In the genomic region with DNA sequence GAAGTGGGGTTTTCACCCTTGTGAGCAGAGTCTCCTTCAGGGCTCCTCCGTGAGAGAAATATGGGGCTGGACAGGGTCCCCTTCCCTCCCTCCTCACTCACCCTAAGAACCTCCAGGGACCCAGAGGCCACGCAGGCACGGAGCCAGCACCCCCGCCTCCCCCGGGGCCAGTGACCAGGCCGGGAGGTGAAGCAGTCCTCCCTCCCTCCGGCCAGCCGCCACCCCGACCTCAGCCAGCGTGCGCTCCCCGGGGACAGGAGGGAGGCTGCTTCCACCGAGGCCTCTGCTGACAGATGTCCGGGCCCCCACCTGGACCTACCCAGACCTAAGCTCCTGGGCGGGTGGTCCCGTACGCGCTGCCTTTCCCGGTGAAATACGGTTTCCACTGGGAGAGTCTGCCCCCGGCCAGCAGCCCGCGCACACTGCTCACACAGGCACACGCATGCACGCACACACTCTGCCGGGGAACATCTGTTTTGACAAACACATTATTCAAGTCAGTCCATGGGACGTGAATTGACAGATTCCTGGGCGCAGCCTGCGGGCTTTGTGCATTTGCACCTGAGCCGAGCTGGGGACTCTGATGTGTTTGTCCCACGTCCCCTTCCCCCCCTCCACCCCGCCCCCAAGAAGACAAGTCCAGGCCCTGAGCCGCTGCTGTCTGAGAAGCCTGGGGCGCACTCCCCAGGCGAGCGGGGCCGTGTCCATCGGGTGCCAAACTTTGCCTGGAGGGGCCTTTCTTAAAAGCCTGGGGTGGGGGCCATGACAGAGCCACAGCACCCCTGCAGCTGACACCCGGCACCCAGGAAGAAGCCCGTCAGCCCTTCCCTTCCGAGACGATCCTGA, we compare ENCODE assay signal across 9 cellular contexts. TPM values are rescaled to one million over a fixed set of nuclear protein-coding genes. Genes with fewer than 3 reads are reported as not detected.
A peak's percentile ranks its signal among the peaks of the same experiment; 100 is the strongest.
DNase-seq lines count a peak whose midpoint lies in the region; ATAC-seq and TF ChIP-seq lines count a peak whose summit lies in the region.
"Had no signal": no experiment of that assay in that cellular context is flagged by ENCODE, and none has a peak within 500 bp of the region (broad histone marks: within the 10 kb centered on the region; RNA-seq: fewer than 3 reads in every experiment).

No MANE protein-coding gene starts in this region.

- H3K36me3 Mint-ChIP-seq in CD8-positive, alpha-beta T cell, result no peaks in the 10 kb centered on the region
- H3K36me3 Mint-ChIP-seq in HFFc6 (ENCODE audit: low read depth), result no peaks in the 10 kb centered on the region

- intact Hi-C loops in left ventricle myocardium inferior (cut with micrococcal nuclease), result no loop called here
- intact Hi-C loops in CD8-positive, alpha-beta T cell (cut with DNase I, micrococcal nuclease), result no loop called here

- CTCF ChIA-PET in CD8-positive, alpha-beta T cell (lab: Charles Lee), result no interaction called here

- no peak for TF ChIP-seq CTCF in GM12864 (IDR thresholded peaks at IDR 0.05; ENCODE audit: low read depth, low read length, missing control alignments)
- TF ChIP-seq CTCF in left ventricle myocardium inferior (IDR thresholded peaks at IDR 0.05; ENCODE audit: borderline replicate concordance), result no peak
- no peak for TF ChIP-seq CTCF in CD8-positive, alpha-beta T cell (IDR thresholded peaks at IDR 0.05)
- TF ChIP-seq CTCF in HFFc6 (IDR thresholded peaks at IDR 0.05), result no peak

- H3K4me3 Mint-ChIP-seq in CD8-positive, alpha-beta T cell, result no peak overlapping the region
- no peak overlapping the region for H3K4me3 Mint-ChIP-seq in HFFc6

- ATAC-seq in CD8-positive, alpha-beta T cell, result no peak

- H3K4me3 ChIP-seq in GM12864 (ENCODE audit: low read depth, low read length) (peak overlapping the region; percentile 43), left ventricle myocardium inferior (peak overlapping the region; percentile 54)
- no peak overlapping the region for H3K4me3 ChIP-seq in CD8-positive, alpha-beta T cell (ENCODE audit: low read depth, low read length)

- no peak overlapping the region for H3K27ac ChIP-seq in left ventricle myocardium inferior (replicated peaks)
- no peak overlapping the region for H3K27ac ChIP-seq in CD8-positive, alpha-beta T cell (ENCODE audit: low read depth, low read length)

- H3K27me3 Mint-ChIP-seq in CD8-positive, alpha-beta T cell (ENCODE audit: low read depth), result peaks cover 46% of the 10 kb centered on the region
- H3K27me3 Mint-ChIP-seq in HFFc6 (ENCODE audit: insufficient read depth), result peaks cover 4% of the 10 kb centered on the region

- H3K27me3 ChIP-seq in left ventricle myocardium inferior (ENCODE audit: low read depth), result peaks cover 99% of the 10 kb centered on the region
- peaks cover 4% of the 10 kb centered on the region for H3K27me3 ChIP-seq in CD8-positive, alpha-beta T cell (ENCODE audit: insufficient read depth, low read length)

- peaks cover 24% of the 10 kb centered on the region for H3K4me1 ChIP-seq in left ventricle myocardium inferior
- no peaks in the 10 kb centered on the region for H3K4me1 ChIP-seq in CD8-positive, alpha-beta T cell (ENCODE audit: insufficient read depth, low read length)

- no peak for DNase-seq in GM12864 (ENCODE audit: low read depth)
- peak; percentile 16 for DNase-seq in NCI-H526 treated with DMSO at 0.1 percent for 48 hours (lab: John Stamatoyannopoulos, UW)
- DNase-seq in left ventricle myocardium inferior, result no peak
- DNase-seq in retina, result peak; percentile 76
- no peak for DNase-seq in activated T-cell treated with anti-CD3 and anti-CD28 coated beads, Interleukin-2, amount 50 U/mL, for 1 hour
- no peak for DNase-seq in activated CD4-positive, alpha-beta T cell treated with anti-CD3 and anti-CD28 coated beads for 1 hour
- no peak for DNase-seq in CD8-positive, alpha-beta T cell
- DNase-seq in HFFc6, result no peak
- DNase-seq: effector memory CD4-positive, alpha-beta T cell had no signal

- no peak overlapping the region for H3K27ac Mint-ChIP-seq in CD8-positive, alpha-beta T cell
- no peak overlapping the region for H3K27ac Mint-ChIP-seq in HFFc6

- no peaks in the 10 kb centered on the region for H3K36me3 ChIP-seq in left ventricle myocardium inferior
- no peaks in the 10 kb centered on the region for H3K36me3 ChIP-seq in CD8-positive, alpha-beta T cell (ENCODE audit: insufficient read depth, low read length)

- POLR2A ChIA-PET in CD8-positive, alpha-beta T cell (lab: Charles Lee), result no interaction called here

- peaks cover 6% of the 10 kb centered on the region for H3K9me3 ChIP-seq in left ventricle myocardium inferior (replicated peaks)
- no peaks in the 10 kb centered on the region for H3K9me3 ChIP-seq in CD8-positive, alpha-beta T cell (ENCODE audit: low read length)

- H3K9me3 Mint-ChIP-seq in CD8-positive, alpha-beta T cell, result no peaks in the 10 kb centered on the region
- peaks cover 5% of the 10 kb centered on the region; the same call in 1 of the 2 replicates for H3K9me3 Mint-ChIP-seq in HFFc6

- peaks cover 16% of the 10 kb centered on the region for H3K4me1 Mint-ChIP-seq in CD8-positive, alpha-beta T cell (ENCODE audit: low read depth)
- H3K4me1 Mint-ChIP-seq in HFFc6 (ENCODE audit: low read depth), result no peaks in the 10 kb centered on the region

RNA-seq across cellular contexts. Expression of a gene that starts 0.7 kb away (rescaled TPM):
- not detected for total RNA-seq in left ventricle myocardium inferior
- total RNA-seq in CD8-positive, alpha-beta T cell, result not detected
- not detected for total RNA-seq in HFFc6 (2021; fragmentation: NEBNext Ultra II Directional; extraction: Animal tissue kit (Norgen Biotek cat#: 25700))

Comparison
In these comparisons a context has a peak if more than half of its experiments do, and no peak if none do; other contexts are left out.
1. DNase-seq: peak in NCI-H526 treated with DMSO at 0.1 percent for 48 hours (single experiment) and retina (single experiment); none in GM12864 (single experiment), left ventricle myocardium inferior (single experiment), activated T-cell treated with anti-CD3 and anti-CD28 coated beads, Interleukin-2, amount 50 U/mL, for 1 hour (single experiment), activated CD4-positive, alpha-beta T cell treated with anti-CD3 and anti-CD28 coated beads for 1 hour (single experiment), CD8-positive, alpha-beta T cell (0 of 7) and HFFc6 (single experiment).